In the genomic region with DNA sequence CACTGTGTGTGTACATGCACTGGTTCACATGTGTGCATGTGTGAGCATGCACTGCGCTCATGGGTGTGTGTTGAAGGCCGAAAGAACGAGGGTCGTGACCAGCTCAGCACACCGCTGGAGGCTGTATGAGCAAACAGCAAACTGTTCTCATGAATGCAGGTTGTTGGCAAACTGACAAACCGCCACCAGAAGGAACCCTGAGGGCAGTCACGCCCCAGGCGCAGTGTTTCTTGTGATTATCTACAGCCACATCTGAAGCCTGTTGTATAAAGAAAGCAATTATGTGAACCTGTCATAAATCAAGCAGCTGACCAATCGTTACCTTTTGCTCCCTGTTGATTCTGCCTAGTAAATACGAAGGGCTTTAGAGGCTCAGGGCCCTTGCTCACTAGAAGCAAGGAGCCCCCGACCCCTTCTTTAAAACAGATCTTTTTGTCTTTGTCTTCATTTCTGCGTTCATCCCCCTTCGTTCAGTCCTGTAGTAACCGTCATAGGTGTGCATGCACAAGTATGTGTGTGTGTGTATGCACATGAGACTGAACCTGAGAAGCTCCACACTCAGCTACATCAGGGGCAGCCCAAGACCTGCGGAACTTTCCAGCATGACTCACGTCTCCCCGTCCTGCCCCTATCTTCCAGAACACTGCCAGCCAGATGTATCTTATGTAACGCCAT, we compare ENCODE assay signal across 10 cellular contexts. TPM values are rescaled to one million over a fixed set of nuclear protein-coding genes. Genes with fewer than 3 reads are reported as not detected.
DNase-seq lines count a peak whose midpoint lies in the region; ATAC-seq and TF ChIP-seq lines count a peak whose summit lies in the region.
"Had no signal": no experiment of that assay in that cellular context is flagged by ENCODE, and none has a peak within 500 bp of the region (broad histone marks: within the 10 kb centered on the region; RNA-seq: fewer than 3 reads in every experiment).

No MANE protein-coding gene starts in this region.

- TF ChIP-seq CTCF in CD14-positive monocyte (IDR thresholded peaks at IDR 0.05) = no peak
- no peak for TF ChIP-seq CTCF in RWPE2 (IDR thresholded peaks at IDR 0.05; ENCODE audit: poor library complexity, severe bottlenecking)
- no peak for TF ChIP-seq CTCF in foreskin keratinocyte (conservative IDR thresholded peaks at IDR 0.05)

- no peaks in the 10 kb centered on the region for H3K36me3 ChIP-seq in RWPE2 (ENCODE audit: low read depth)

- DNase-seq in CD14-positive monocyte (ENCODE audit: low spot score) = peak; percentile 42
- peak; percentile 71 for DNase-seq in HT1080 (ENCODE audit: low read depth)
- DNase-seq in RWPE2 (ENCODE audit: low spot score) = peak; percentile 92
- peak; percentile 92 to 97 for DNase-seq in foreskin keratinocyte
- DNase-seq: cortex of kidney, naive B cell had no signal

- no peaks in the 10 kb centered on the region for H3K27me3 ChIP-seq in RWPE2 (ENCODE audit: insufficient read depth, poor library complexity, severe bottlenecking)
- no peaks in the 10 kb centered on the region for H3K27me3 ChIP-seq in foreskin keratinocyte

- H3K9me3 Mint-ChIP-seq in CD14-positive monocyte = peaks cover 0 to 2% (median 0%) of the 10 kb centered on the region in 7 donors

- peaks cover 24 to 63% (median 57%) of the 10 kb centered on the region in 3 donors for H3K27me3 Mint-ChIP-seq in CD14-positive monocyte (ENCODE audit: low read depth in 3 of 3)

- peak; percentile 81 for ATAC-seq in RWPE2 (ENCODE audit: low read depth)
- ATAC-seq in foreskin keratinocyte = peak; percentile 81
- ATAC-seq in HG03159 (IDR thresholded peaks at IDR 0.05; ENCODE audit: unreplicated experiment) = no peak
- no peak for ATAC-seq in HG03469 (IDR thresholded peaks at IDR 0.05; ENCODE audit: unreplicated experiment)
- no peak for ATAC-seq in GM19023 (IDR thresholded peaks at IDR 0.05; ENCODE audit: unreplicated experiment)
- ATAC-seq in GM21381 (IDR thresholded peaks at IDR 0.05; ENCODE audit: unreplicated experiment) = no peak

- H3K4me3 Mint-ChIP-seq in CD14-positive monocyte = peak overlapping the region in 1 of 2 donors; percentile 70
- H3K4me3 Mint-ChIP-seq: naive B cell had no signal

- no peaks in the 10 kb centered on the region for H3K9me3 ChIP-seq in RWPE2 (ENCODE audit: severe bottlenecking)

- H3K4me1 ChIP-seq in RWPE2 (ENCODE audit: insufficient read depth, poor library complexity, severe bottlenecking) = peaks cover 40% of the 10 kb centered on the region
- H3K4me1 ChIP-seq in foreskin keratinocyte = peaks cover 26% of the 10 kb centered on the region

- no peak overlapping the region for H3K4me3 ChIP-seq in RWPE2 (ENCODE audit: severe bottlenecking)

- H3K27ac ChIP-seq in RWPE2 (ENCODE audit: poor library complexity, severe bottlenecking) (peak overlapping the region; percentile 72), foreskin keratinocyte (peak overlapping the region; percentile 92)

- H3K27ac Mint-ChIP-seq in CD14-positive monocyte = no peak overlapping the region
- H3K27ac Mint-ChIP-seq: naive B cell had no signal

- peaks cover 18% of the 10 kb centered on the region for H3K4me1 Mint-ChIP-seq in CD14-positive monocyte

- intact Hi-C loops in CD14-positive monocyte (cut with micrococcal nuclease) = no loop called here

- H3K36me3 Mint-ChIP-seq in CD14-positive monocyte = no peaks in the 10 kb centered on the region
- H3K36me3 Mint-ChIP-seq: naive B cell had no signal

RNA-seq across cellular contexts. Expression of gene RIPK4, which starts 16.8 kb away (rescaled TPM):
- polyA plus RNA-seq in CD14-positive monocyte (under 1 TPM in 1 of 2 donors, not detected in 1; 0.09 TPM), foreskin keratinocyte (18.9 and 23.8 TPM in 2 replicates)
- total RNA-seq in HT1080 (2014; rRNA removed; shearing (Covaris generic)) = 0.20 and 0.31 TPM in 2 replicates
- polyA plus RNA-seq in HT1080 (2015; cell fraction: cytosol; rRNA removed) = 1.4 and 1.8 TPM in 2 replicates
- 2.2 and 2.9 TPM in 2 replicates for polyA plus RNA-seq in HT1080 (2015; cell fraction: nucleus; rRNA removed)
- total RNA-seq in foreskin keratinocyte = 33.2 and 40.9 TPM in 2 replicates

Comparison
In these comparisons a context has a peak if more than half of its experiments do, and no peak if none do; other contexts are left out.
1. DNase-seq: peak in every context shown above with its lines; median percentile 94 in foreskin keratinocyte; 92 in RWPE2; 71 in HT1080; 42 in CD14-positive monocyte.
2. ATAC-seq: peak in RWPE2 (single experiment) and foreskin keratinocyte (single experiment); none in HG03159 (single experiment), HG03469 (single experiment), GM19023 (single experiment) and GM21381 (single experiment).
3. RNA of gene RIPK4, which starts 16.8 kb away (total RNA-seq): 33.2 to 40.9 TPM in foreskin keratinocyte; 0.20 to 0.31 TPM in HT1080; every median in the first group is over 10 times any median in the second.